13 cellular contexts compared by ENCODE assay signal in the genomic region with DNA sequence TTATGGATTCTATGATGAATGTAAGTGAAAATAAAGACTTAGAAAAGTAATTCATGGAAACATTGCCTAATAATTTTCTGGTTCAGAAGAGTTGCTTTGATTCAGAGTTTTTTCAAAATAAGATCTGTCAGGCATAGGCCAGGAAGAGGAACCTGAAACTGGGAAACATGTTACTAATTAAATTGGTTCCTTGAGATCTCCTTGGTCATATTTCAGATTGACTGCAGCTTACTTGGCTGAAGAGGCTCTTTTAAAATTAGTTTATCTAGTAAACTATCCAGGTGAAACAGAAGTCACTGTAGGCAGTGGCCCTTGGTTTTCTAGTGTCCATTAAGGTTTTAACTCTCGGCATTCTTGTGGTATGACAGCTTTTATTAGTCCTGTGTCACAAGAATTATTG. TPM values are rescaled to one million over a fixed set of nuclear protein-coding genes. Genes with fewer than 3 reads are reported as not detected.
"Had no signal": no experiment of that assay in that cellular context is flagged by ENCODE, and none has a peak within 500 bp of the region (broad histone marks: within the 10 kb centered on the region; RNA-seq: fewer than 3 reads in every experiment).

No MANE protein-coding gene starts in this region.

- H3K9me3 Mint-ChIP-seq: activated naive CD4-positive, alpha-beta T cell treated with anti-CD3 and anti-CD28 coated beads, Interleukin-2, amount 10 ng/mL, durations not matched to agents 7 days and 5 days; effector memory CD8-positive, alpha-beta T cell; stimulated activated naive CD8-positive, alpha-beta T cell treated with anti-CD3 and anti-CD28 coated beads, Interleukin-15, amount 100 ng/mL, for 72 hours; WTC11 had no signal

- H3K9me3 ChIP-seq: adrenal gland, heart left ventricle, upper lobe of left lung had no signal

- DNase-seq: activated CD4-positive, alpha-beta T cell treated with anti-CD3 and anti-CD28 coated beads for 36 hours; activated CD4-positive, alpha-beta T cell treated with anti-CD3 and anti-CD28 coated beads, Interleukin-2, amount 50 U/mL, for 48 hours; activated naive CD4-positive, alpha-beta T cell treated with anti-CD3 and anti-CD28 coated beads, Interleukin-2, amount 10 ng/mL, durations not matched to agents 7 days and 5 days; effector memory CD8-positive, alpha-beta T cell; foreskin melanocyte; heart left ventricle; left ventricle myocardium superior; stimulated activated CD4-positive, alpha-beta T cell treated with anti-CD3 and anti-CD28 coated beads, Interleukin-2, amount 100 ng/mL, for 24 hours; stimulated activated naive CD8-positive, alpha-beta T cell treated with anti-CD3 and anti-CD28 coated beads, Interleukin-15, amount 100 ng/mL, for 72 hours; upper lobe of left lung had no signal

- H3K4me3 ChIP-seq: adrenal gland, heart left ventricle, upper lobe of left lung had no signal

- H3K27ac ChIP-seq: heart left ventricle, upper lobe of left lung had no signal

- H3K27me3 Mint-ChIP-seq: activated CD4-positive, alpha-beta T cell treated with anti-CD3 and anti-CD28 coated beads for 36 hours; activated naive CD4-positive, alpha-beta T cell treated with anti-CD3 and anti-CD28 coated beads, Interleukin-2, amount 10 ng/mL, durations not matched to agents 7 days and 5 days; effector memory CD8-positive, alpha-beta T cell; stimulated activated naive CD8-positive, alpha-beta T cell treated with anti-CD3 and anti-CD28 coated beads, Interleukin-15, amount 100 ng/mL, for 72 hours had no signal

- H3K4me1 Mint-ChIP-seq: WTC11 had no signal

- H3K4me3 Mint-ChIP-seq: activated CD4-positive, alpha-beta T cell treated with anti-CD3 and anti-CD28 coated beads for 36 hours; activated naive CD4-positive, alpha-beta T cell treated with anti-CD3 and anti-CD28 coated beads, Interleukin-2, amount 10 ng/mL, durations not matched to agents 7 days and 5 days; effector memory CD8-positive, alpha-beta T cell; stimulated activated naive CD8-positive, alpha-beta T cell treated with anti-CD3 and anti-CD28 coated beads, Interleukin-15, amount 100 ng/mL, for 72 hours; WTC11 had no signal

- ATAC-seq: activated CD4-positive, alpha-beta T cell treated with anti-CD3 and anti-CD28 coated beads for 36 hours; effector memory CD8-positive, alpha-beta T cell; stimulated activated naive CD8-positive, alpha-beta T cell treated with anti-CD3 and anti-CD28 coated beads, Interleukin-15, amount 100 ng/mL, for 72 hours; WTC11 had no signal

- H3K27me3 ChIP-seq: adrenal gland, heart left ventricle, upper lobe of left lung had no signal

- H3K27ac Mint-ChIP-seq: activated naive CD4-positive, alpha-beta T cell treated with anti-CD3 and anti-CD28 coated beads, Interleukin-2, amount 10 ng/mL, durations not matched to agents 7 days and 5 days; effector memory CD8-positive, alpha-beta T cell; WTC11 had no signal

RNA-seq across cellular contexts. Expression of a gene that starts 31.6 kb away (rescaled TPM):
- total RNA-seq: kidney epithelial cell had no signal
